Comparison of ENCODE assay signal across 13 cellular contexts in the genomic region with DNA sequence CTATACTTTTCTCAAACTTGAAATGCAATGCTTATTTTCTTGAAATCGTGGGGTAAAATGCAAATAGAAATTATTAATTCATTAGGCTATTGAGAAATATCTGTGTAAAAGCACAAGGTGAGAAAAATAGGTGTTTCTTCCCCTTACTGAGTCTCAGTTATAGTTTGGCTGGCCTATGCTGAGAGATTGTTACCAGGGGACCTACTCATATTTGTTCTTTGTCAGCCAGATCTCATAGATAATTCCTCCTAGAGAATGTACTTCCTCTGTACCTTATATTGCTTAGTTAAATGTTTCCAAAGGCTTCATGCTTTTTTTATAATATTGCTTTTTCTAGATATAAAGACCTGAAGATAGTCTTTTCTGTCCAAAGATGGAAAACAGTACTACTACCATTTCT.
"Had no signal": no experiment of that assay in that cellular context is flagged by ENCODE, and none has a peak within 500 bp of the region (broad histone marks: within the 10 kb centered on the region; RNA-seq: fewer than 3 reads in every experiment).

No MANE protein-coding gene starts in this region.

- DNase-seq: activated CD4-positive, alpha-beta T cell treated with anti-CD3 and anti-CD28 coated beads for 1 hour; activated CD4-positive, alpha-beta T cell treated with anti-CD3 and anti-CD28 coated beads, Interleukin-2, amount 50 U/mL, for 48 hours; activated naive CD4-positive, alpha-beta T cell treated with anti-CD3 and anti-CD28 coated beads for 36 hours; activated naive CD8-positive, alpha-beta T cell treated with anti-CD3 and anti-CD28 coated beads, Interleukin-2, amount 50 U/mL, for 24 hours; hippocampal formation; mesendoderm; spleen; stimulated activated naive CD8-positive, alpha-beta T cell treated with anti-CD3 and anti-CD28 coated beads, Interleukin-15, amount 100 ng/mL, for 72 hours had no signal

- H3K9me3 Mint-ChIP-seq: activated naive CD4-positive, alpha-beta T cell treated with anti-CD3 and anti-CD28 coated beads for 36 hours; activated naive CD8-positive, alpha-beta T cell treated with anti-CD3 and anti-CD28 coated beads, Interleukin-2, amount 50 U/mL, for 24 hours; activated T-helper 17 cell treated with anti-CD3 and anti-CD28 coated beads, Interleukin-2, amount 50 U/mL, for 72 hours; neural crest cell; stimulated activated naive CD8-positive, alpha-beta T cell treated with anti-CD3 and anti-CD28 coated beads, Interleukin-15, amount 100 ng/mL, for 72 hours had no signal

- H3K27me3 Mint-ChIP-seq: activated naive CD8-positive, alpha-beta T cell treated with anti-CD3 and anti-CD28 coated beads, Interleukin-2, amount 50 U/mL, for 24 hours; activated T-helper 17 cell treated with anti-CD3 and anti-CD28 coated beads, Interleukin-2, amount 50 U/mL, for 72 hours; stimulated activated naive CD8-positive, alpha-beta T cell treated with anti-CD3 and anti-CD28 coated beads, Interleukin-15, amount 100 ng/mL, for 72 hours had no signal

- H3K4me3 ChIP-seq: ascending aorta, esophagus muscularis mucosa, spleen, thoracic aorta had no signal

- H3K9me3 ChIP-seq: ascending aorta, esophagus muscularis mucosa, spleen, thoracic aorta had no signal

- H3K27ac ChIP-seq: ascending aorta, esophagus muscularis mucosa, spleen, thoracic aorta had no signal

- H3K4me1 ChIP-seq: ascending aorta, esophagus muscularis mucosa, spleen had no signal

- H3K4me1 Mint-ChIP-seq: activated naive CD8-positive, alpha-beta T cell treated with anti-CD3 and anti-CD28 coated beads, Interleukin-2, amount 50 U/mL, for 24 hours; activated T-helper 17 cell treated with anti-CD3 and anti-CD28 coated beads, Interleukin-2, amount 50 U/mL, for 72 hours; neural crest cell; stimulated activated naive CD8-positive, alpha-beta T cell treated with anti-CD3 and anti-CD28 coated beads, Interleukin-15, amount 100 ng/mL, for 72 hours had no signal

- H3K4me3 Mint-ChIP-seq: activated naive CD4-positive, alpha-beta T cell treated with anti-CD3 and anti-CD28 coated beads for 36 hours; activated naive CD8-positive, alpha-beta T cell treated with anti-CD3 and anti-CD28 coated beads, Interleukin-2, amount 50 U/mL, for 24 hours; activated T-helper 17 cell treated with anti-CD3 and anti-CD28 coated beads, Interleukin-2, amount 50 U/mL, for 72 hours; neural crest cell; stimulated activated naive CD8-positive, alpha-beta T cell treated with anti-CD3 and anti-CD28 coated beads, Interleukin-15, amount 100 ng/mL, for 72 hours had no signal

- H3K36me3 ChIP-seq: ascending aorta, esophagus muscularis mucosa, spleen, thoracic aorta had no signal

- H3K27me3 ChIP-seq: ascending aorta, esophagus muscularis mucosa, spleen had no signal

- H3K27ac Mint-ChIP-seq: activated naive CD4-positive, alpha-beta T cell treated with anti-CD3 and anti-CD28 coated beads for 36 hours; activated naive CD8-positive, alpha-beta T cell treated with anti-CD3 and anti-CD28 coated beads, Interleukin-2, amount 50 U/mL, for 24 hours; activated T-helper 17 cell treated with anti-CD3 and anti-CD28 coated beads, Interleukin-2, amount 50 U/mL, for 72 hours; stimulated activated naive CD8-positive, alpha-beta T cell treated with anti-CD3 and anti-CD28 coated beads, Interleukin-15, amount 100 ng/mL, for 72 hours had no signal
